Comparison of ENCODE assay signal across 9 cellular contexts in genomic region chr17:7380855-7381683, GRCh38. TPM values are rescaled to one million over a fixed set of nuclear protein-coding genes. Genes with fewer than 3 reads are reported as not detected.
DNase-seq lines count a peak whose midpoint lies in the region; FAIRE-seq and TF ChIP-seq lines count a peak whose summit lies in the region.
"Had no signal": no experiment of that assay in that cellular context is flagged by ENCODE, and none has a peak within 500 bp of the region (broad histone marks: within the 10 kb centered on the region; RNA-seq: fewer than 3 reads in every experiment).

Gene TNK1 (plus strand): TSS chr17:7381089. CDS start chr17:7382927, 1,838 bp downstream.

- dilution Hi-C loops in mammary epithelial cell (cut with HindIII; ENCODE audit: low sequenced_read_pairs): no loop called here

- peak within 1 kb of the TSS; percentile 67 for H3K4me3 Mint-ChIP-seq in HFFc6
- H3K4me3 Mint-ChIP-seq: T-helper 1 cell treated with Interleukin-12 subunit alpha and Interleukin-12 subunit beta and Interleukin-4 antibody, amounts not matched to agents 30 μg/mL and 1 μg/mL, for 36 hours had no signal

- no peak for FAIRE-seq in GM12891 (lab: Jason Lieb, UNC)

- H3K27me3 ChIP-seq in mammary epithelial cell (ENCODE audit: insufficient read depth, low read length) (no peaks in the 10 kb centered on the region), kidney epithelial cell (ENCODE audit: control insufficient read depth, insufficient read depth, low read length) (no peaks in the 10 kb centered on the region), stomach smooth muscle (ENCODE audit: control insufficient read depth in 1 of 2, insufficient read depth in 2 of 2, low read length in 2 of 2) (peaks cover 0 to 2% of the 10 kb centered on the region in 2 donors)

- H3K4me3 ChIP-seq in mammary epithelial cell (replicated peaks in 1 of 3; ENCODE audit: insufficient read depth in 1 of 3, low read depth in 2 of 3, low read length in 3 of 3) (peak within 1 kb of the TSS; percentile 57 to 60 (median 57)), kidney epithelial cell (ENCODE audit: low read depth, low read length) (peak within 1 kb of the TSS; percentile 53), stomach smooth muscle (ENCODE audit: low read length in 2 of 2) (peak within 1 kb of the TSS; percentile 38 to 66)

- H3K27ac ChIP-seq in mammary epithelial cell (ENCODE audit: insufficient read depth, low read depth, low read length): peak within 1 kb of the TSS; percentile 50
- H3K27ac ChIP-seq in stomach smooth muscle (ENCODE audit: low read length): peak within 1 kb of the TSS; percentile 6

- peaks cover 11% of the 10 kb centered on the region for H3K36me3 Mint-ChIP-seq in HFFc6 (ENCODE audit: low read depth)

- peaks cover 7% of the 10 kb centered on the region for H3K4me1 ChIP-seq in mammary epithelial cell (ENCODE audit: insufficient read depth, low read length)
- peaks cover 32% of the 10 kb centered on the region for H3K4me1 ChIP-seq in stomach smooth muscle (ENCODE audit: control insufficient read depth, insufficient read depth, low read length)

- peaks cover 11% of the 10 kb centered on the region for H3K9me3 Mint-ChIP-seq in HFFc6

- TF ChIP-seq POLR2A in GM12891 (IDR thresholded peaks at IDR 0.05; ENCODE audit: low read depth, low read length): no peak

- H2AFZ ChIP-seq in mammary epithelial cell (ENCODE audit: low read depth, low read length): peak within 1 kb of the TSS; percentile 79

- BruUV-seq in mammary epithelial cell (replicated peaks; lab: Mats Ljungman, UMichigan): TSS peak; percentile 57

- H3K79me2 ChIP-seq in mammary epithelial cell (ENCODE audit: insufficient read depth, low read length): peaks cover 25% of the 10 kb centered on the region

- TF ChIP-seq CTCF in HFFc6 (IDR thresholded peaks at IDR 0.05) (no peak), mammary epithelial cell (conservative IDR thresholded peaks at IDR 0.05 in 1 of 2, IDR thresholded peaks at IDR 0.05 in 1 of 2; ENCODE audit: extremely low read depth in 1 of 2, insufficient read depth in 1 of 2, low read depth in 1 of 2, low read length in 2 of 2) (no peak), kidney epithelial cell (IDR thresholded peaks at IDR 0.05; ENCODE audit: insufficient read depth, low read length, poor library complexity, severe bottlenecking) (no peak)

- CTCF ChIA-PET in mammary epithelial cell (lab: Charles Lee; ENCODE audit: low non-redundant PET): no interaction called here

- DNase-seq in HFFc6: no peak
- DNase-seq in mammary epithelial cell: peak; percentile 66
- no peak for DNase-seq in kidney epithelial cell (ENCODE audit: low read depth)
- no peak for DNase-seq in KBM-7
- no peak for DNase-seq in NOMO-1 (lab: John Stamatoyannopoulos, UW; ENCODE audit: unreplicated experiment in 2 of 2)
- no peak for DNase-seq in GM12891 (ENCODE audit: insufficient read length, low spot score)
- no peak for DNase-seq in 8988T

- peak within 1 kb of the TSS; percentile 12; the same call in 1 of the 2 replicates for H3K27ac Mint-ChIP-seq in HFFc6
- H3K27ac Mint-ChIP-seq: T-helper 1 cell treated with Interleukin-12 subunit alpha and Interleukin-12 subunit beta and Interleukin-4 antibody, amounts not matched to agents 30 μg/mL and 1 μg/mL, for 36 hours had no signal

- H3K9me3 ChIP-seq in mammary epithelial cell (replicated peaks; ENCODE audit: insufficient read depth, low read length) (no peaks in the 10 kb centered on the region), stomach smooth muscle (ENCODE audit: control insufficient read depth in 2 of 2, low read length in 2 of 2) (no peaks in the 10 kb centered on the region)

- H3K9ac ChIP-seq in mammary epithelial cell (ENCODE audit: insufficient read depth, low read length) (peak within 1 kb of the TSS; percentile 48), stomach smooth muscle (ENCODE audit: low read length in 2 of 2) (peak within 1 kb of the TSS; percentile 15 to 55)

- WGBS in mammary epithelial cell (ENCODE audit: low coverage, missing lambda C conversion rate): 5% methylated on average over 26 of the region's 52 CpGs

- H3K36me3 ChIP-seq in mammary epithelial cell (ENCODE audit: insufficient read depth, low read length) (peaks cover 2% of the 10 kb centered on the region), kidney epithelial cell (ENCODE audit: control insufficient read depth, insufficient read depth, low read length) (no peaks in the 10 kb centered on the region), stomach smooth muscle (ENCODE audit: control insufficient read depth in 2 of 2, insufficient read depth in 2 of 2, low read length in 2 of 2) (no peaks in the 10 kb centered on the region)

- no peaks in the 10 kb centered on the region for H4K20me1 ChIP-seq in mammary epithelial cell (ENCODE audit: insufficient read depth, low read length)

- peak within 1 kb of the TSS; percentile 81 for H3K4me2 ChIP-seq in mammary epithelial cell (ENCODE audit: insufficient read depth, low read depth, low read length)

- peaks cover 19% of the 10 kb centered on the region for H3K27me3 Mint-ChIP-seq in HFFc6 (ENCODE audit: insufficient read depth)

- intact Hi-C loops in mammary epithelial cell (cut with micrococcal nuclease): loop anchor here (1.0 kb wide), 2 partner anchors 25 to 180 kb away; partner anchors contain the start of gene SENP3

- in situ Hi-C loops in mammary epithelial cell (cut with MboI; ENCODE audit: low sequenced_read_pairs in 2 of 2) (no loop called here), KBM-7 (cut with MboI; ENCODE audit: low pct_unique_long_range_greater_than_20kb, low sequenced_read_pairs) (no loop called here)

- H3K4me1 Mint-ChIP-seq in HFFc6 (ENCODE audit: low read depth): peaks cover 6% of the 10 kb centered on the region

TF ChIP-seq in GM12891, 5 proteins besides CTCF, POLR2A, EP300 and RAD21:
- TF ChIP-seq TAF1 (IDR thresholded peaks at IDR 0.05; ENCODE audit: low read depth, low read length) (no peak), POLR2AphosphoS5 (IDR thresholded peaks at IDR 0.05; ENCODE audit: low read depth, low read length) (no peak), PAX5 (IDR thresholded peaks at IDR 0.05; ENCODE audit: insufficient read depth, low read length, severe bottlenecking) (no peak), POU2F2 (IDR thresholded peaks at IDR 0.05; ENCODE audit: low read depth, low read length) (no peak), SPI1 (IDR thresholded peaks at IDR 0.05; ENCODE audit: low read depth, low read length) (no peak)

RNA-seq across cellular contexts. Expression of gene TNK1, which starts in this region (rescaled TPM):
- total RNA-seq in HFFc6 (2021; fragmentation: NEBNext Ultra II Directional; extraction: Animal tissue kit (Norgen Biotek cat#: 25700)): under 1 TPM; 0.20 to 0.41 (median 0.26) TPM
- total RNA-seq in mammary epithelial cell: 10 to 100 TPM; 13.3 to 15.9 TPM
- 17.4 TPM for polyA plus RNA-seq in mammary epithelial cell
- 3.7 TPM for polyA minus RNA-seq in mammary epithelial cell
- 4.0 and 13.3 TPM in 2 replicates for total RNA-seq in kidney epithelial cell
- polyA plus RNA-seq in GM12891 (2012; ENCODE audit: low read depth, missing spikeins): 1.1 TPM
